Comparison of ENCODE assay signal across 8 cellular contexts in the genomic region with DNA sequence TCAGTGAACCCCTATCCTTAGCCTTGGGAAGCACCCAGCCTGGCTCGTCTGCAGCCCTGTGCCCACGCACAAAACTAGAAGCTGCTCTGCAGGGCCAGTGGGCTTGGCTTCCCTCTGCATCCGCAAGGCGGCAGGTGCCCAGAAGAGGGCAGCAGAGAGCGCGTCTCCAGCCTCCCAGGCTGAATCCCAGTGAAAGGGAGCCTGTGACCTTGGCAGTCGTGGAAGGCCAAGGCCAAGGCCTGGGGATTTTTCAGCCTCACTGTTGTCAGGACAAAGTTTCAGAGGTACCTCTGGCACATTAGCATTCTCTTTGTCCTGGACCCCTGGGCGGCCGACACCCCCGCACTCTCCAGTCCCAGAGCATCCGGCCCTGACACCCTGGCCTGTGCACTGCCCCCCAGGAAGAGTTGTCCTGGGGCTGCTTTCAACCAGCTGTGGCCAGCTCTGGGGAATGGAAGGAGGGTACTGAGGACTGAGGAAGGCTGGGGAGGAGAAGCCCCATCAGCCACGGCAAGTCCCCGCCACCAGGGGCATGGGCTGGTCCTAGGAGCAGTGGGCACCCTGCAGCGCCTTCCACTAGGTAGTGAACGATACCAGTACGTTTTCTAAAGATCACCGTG.
DNase-seq lines count a peak whose midpoint lies in the region; ATAC-seq and TF ChIP-seq lines count a peak whose summit lies in the region.

No MANE protein-coding gene starts in this region.

- H3K4me3 ChIP-seq in NT2/D1 (ENCODE audit: insufficient read length, low read depth) (no peak overlapping the region), epithelial cell of esophagus (ENCODE audit: low read length) (no peak overlapping the region), muscle layer of colon (ENCODE audit: low read depth in 1 of 2, low read length in 2 of 2) (no peak overlapping the region)

- H3K27me3 ChIP-seq in NT2/D1 (ENCODE audit: insufficient read depth, insufficient read length) (no peaks in the 10 kb centered on the region), muscle layer of colon (ENCODE audit: control insufficient read depth in 1 of 2, insufficient read depth in 2 of 2, low read length in 2 of 2) (no peaks in the 10 kb centered on the region)

- peak overlapping the region; percentile 60 for H3K27ac ChIP-seq in muscle layer of colon (ENCODE audit: low read depth, low read length)

- H3K9ac ChIP-seq in NT2/D1 (ENCODE audit: insufficient read length, low read depth): peak overlapping the region; percentile 28
- peak overlapping the region; percentile 12 for H3K9ac ChIP-seq in muscle layer of colon (ENCODE audit: low read length)

- TF ChIP-seq CTCF in epithelial cell of esophagus (IDR thresholded peaks at IDR 0.05; ENCODE audit: insufficient read depth, low read depth, low read length, missing control alignments): peak; percentile 96

- H3K4me1 ChIP-seq in NT2/D1 (ENCODE audit: insufficient read depth, insufficient read length) (peaks cover 11% of the 10 kb centered on the region), muscle layer of colon (ENCODE audit: insufficient read depth, low read length) (peaks cover 49% of the 10 kb centered on the region)

- ATAC-seq in HG03039 (IDR thresholded peaks at IDR 0.05; ENCODE audit: unreplicated experiment): peak; percentile 77

- H3K9me3 ChIP-seq in NT2/D1 (ENCODE audit: insufficient read depth, low read length): no peaks in the 10 kb centered on the region; the same call in 1 of the 2 replicates
- H3K9me3 ChIP-seq in muscle layer of colon (ENCODE audit: low read length): no peaks in the 10 kb centered on the region

- DNase-seq in NCI-H510A treated with DMSO at 0.1 percent for 48 hours (lab: John Stamatoyannopoulos, UW): peak; percentile 69
- DNase-seq in NCI-H510A (lab: John Stamatoyannopoulos, UW): no peak
- DNase-seq in NT2/D1 (ENCODE audit: low read depth, low spot score): no peak
- peak; percentile 95 for DNase-seq in activated CD8-positive, alpha-beta memory T cell treated with anti-CD3 and anti-CD28 coated beads, Interleukin-2, amount 50 U/mL, for 48 hours
- peak; percentile 83 for DNase-seq in epithelial cell of esophagus (ENCODE audit: low read depth)
- peak; percentile 58 for DNase-seq in stimulated activated CD8-positive, alpha-beta memory T cell treated with anti-CD3 and anti-CD28 coated beads, Interleukin-4, amount 100 ng/mL, for 24 hours (ENCODE audit: low read depth)

- H3K36me3 ChIP-seq in NT2/D1 (ENCODE audit: insufficient read depth, insufficient read length, low read length) (no peaks in the 10 kb centered on the region), muscle layer of colon (ENCODE audit: insufficient read depth, low read length) (no peaks in the 10 kb centered on the region)

Comparison
In these comparisons a context has a peak if more than half of its experiments do, and no peak if none do; other contexts are left out.
1. DNase-seq: peak in NCI-H510A treated with DMSO at 0.1 percent for 48 hours (single experiment), activated CD8-positive, alpha-beta memory T cell treated with anti-CD3 and anti-CD28 coated beads, Interleukin-2, amount 50 U/mL, for 48 hours (single experiment), epithelial cell of esophagus (single experiment) and stimulated activated CD8-positive, alpha-beta memory T cell treated with anti-CD3 and anti-CD28 coated beads, Interleukin-4, amount 100 ng/mL, for 24 hours (single experiment); none in NCI-H510A (single experiment) and NT2/D1 (single experiment).